Comparison of ENCODE assay signal across 12 cellular contexts in genomic region chr20:46398963-46399362, GRCh38. TPM values are rescaled to one million over a fixed set of nuclear protein-coding genes. Genes with fewer than 3 reads are reported as not detected.
DNase-seq lines count a peak whose midpoint lies in the region; ATAC-seq and TF ChIP-seq lines count a peak whose summit lies in the region.
"Had no signal": no experiment of that assay in that cellular context is flagged by ENCODE, and none has a peak within 500 bp of the region (broad histone marks: within the 10 kb centered on the region; RNA-seq: fewer than 3 reads in every experiment).

No MANE protein-coding gene starts in this region.

- peak overlapping the region; percentile 62 for H3K27ac Mint-ChIP-seq in activated CD4-positive, alpha-beta T cell treated with anti-CD3 and anti-CD28 coated beads, Interleukin-2, amount 10 ng/mL, durations not matched to agents 24 days and 14 days
- H3K27ac Mint-ChIP-seq in endodermal cell: no peak overlapping the region

- no peak overlapping the region for H3K4me3 ChIP-seq in endodermal cell (ENCODE audit: low read length)
- peak overlapping the region in 1 of 5 donors; percentile 19 for H3K4me3 ChIP-seq in subcutaneous abdominal adipose tissue (ENCODE audit: low read depth in 1 of 5, low read length in 5 of 5)
- H3K4me3 ChIP-seq: PC-9 had no signal

- DNase-seq in activated CD4-positive, alpha-beta T cell treated with anti-CD3 and anti-CD28 coated beads, Interleukin-2, amount 10 ng/mL, durations not matched to agents 24 days and 14 days: no peak
- no peak for DNase-seq in activated CD4-positive, alpha-beta T cell treated with anti-CD3 and anti-CD28 coated beads for 4 hours
- DNase-seq in NCI-H2029 treated with DMSO at 0.1 percent for 48 hours (lab: John Stamatoyannopoulos, UW) (peak; percentile 18), endodermal cell (peak; percentile 2), NCI-H82 (lab: John Stamatoyannopoulos, UW) (no peak), kidney glomerular epithelial cell (lab: John Stamatoyannopoulos, UW) (no peak)
- DNase-seq: kidney, NCI-H1105 treated with DMSO at 0.1 percent for 48 hours, PC-9, WERI-Rb-1 had no signal

- H3K36me3 ChIP-seq in endodermal cell (ENCODE audit: control insufficient read depth, insufficient read depth, low read length): peaks cover 57% of the 10 kb centered on the region
- peaks cover 2 to 29% (median 15%) of the 10 kb centered on the region in 5 donors for H3K36me3 ChIP-seq in subcutaneous abdominal adipose tissue (ENCODE audit: control insufficient read depth in 5 of 5, insufficient read depth in 5 of 5, low read length in 5 of 5)

- peaks cover 49% of the 10 kb centered on the region for H3K4me1 Mint-ChIP-seq in activated CD4-positive, alpha-beta T cell treated with anti-CD3 and anti-CD28 coated beads, Interleukin-2, amount 10 ng/mL, durations not matched to agents 24 days and 14 days
- peaks cover 23% of the 10 kb centered on the region for H3K4me1 Mint-ChIP-seq in endodermal cell

- peaks cover 44% of the 10 kb centered on the region for H3K36me3 Mint-ChIP-seq in activated CD4-positive, alpha-beta T cell treated with anti-CD3 and anti-CD28 coated beads, Interleukin-2, amount 10 ng/mL, durations not matched to agents 24 days and 14 days (ENCODE audit: low read depth)
- H3K36me3 Mint-ChIP-seq in endodermal cell (ENCODE audit: low read depth): peaks cover 22% of the 10 kb centered on the region

- intact Hi-C loops in activated CD4-positive, alpha-beta T cell treated with anti-CD3 and anti-CD28 coated beads, Interleukin-2, amount 10 ng/mL, durations not matched to agents 24 days and 14 days (cut with micrococcal nuclease): no loop called here

- no peak for TF ChIP-seq CTCF in endodermal cell (conservative IDR thresholded peaks at IDR 0.05)

- H3K27me3 ChIP-seq in endodermal cell (ENCODE audit: control insufficient read depth, insufficient read depth, low read length, poor library complexity, severe bottlenecking) (no peaks in the 10 kb centered on the region), subcutaneous abdominal adipose tissue (ENCODE audit: control insufficient read depth in 5 of 5, insufficient read depth in 4 of 5, low read length in 5 of 5) (no peaks in the 10 kb centered on the region)

- H3K9me3 ChIP-seq in endodermal cell (ENCODE audit: control insufficient read depth, low read length) (no peaks in the 10 kb centered on the region), subcutaneous abdominal adipose tissue (ENCODE audit: control insufficient read depth in 5 of 5, low read length in 5 of 5) (no peaks in the 10 kb centered on the region)

- no peaks in the 10 kb centered on the region for H3K27me3 Mint-ChIP-seq in activated CD4-positive, alpha-beta T cell treated with anti-CD3 and anti-CD28 coated beads, Interleukin-2, amount 10 ng/mL, durations not matched to agents 24 days and 14 days
- no peaks in the 10 kb centered on the region for H3K27me3 Mint-ChIP-seq in endodermal cell (ENCODE audit: insufficient read depth)

- peak overlapping the region; percentile 32 for H3K4me3 Mint-ChIP-seq in activated CD4-positive, alpha-beta T cell treated with anti-CD3 and anti-CD28 coated beads, Interleukin-2, amount 10 ng/mL, durations not matched to agents 24 days and 14 days
- H3K4me3 Mint-ChIP-seq in endodermal cell: no peak overlapping the region

- no peaks in the 10 kb centered on the region for H3K9me3 Mint-ChIP-seq in activated CD4-positive, alpha-beta T cell treated with anti-CD3 and anti-CD28 coated beads, Interleukin-2, amount 10 ng/mL, durations not matched to agents 24 days and 14 days
- H3K9me3 Mint-ChIP-seq in endodermal cell: no peaks in the 10 kb centered on the region

- H3K4me1 ChIP-seq in endodermal cell (ENCODE audit: control insufficient read depth, insufficient read depth, low read length): peaks cover 21% of the 10 kb centered on the region
- H3K4me1 ChIP-seq in subcutaneous abdominal adipose tissue (ENCODE audit: control insufficient read depth in 5 of 5, insufficient read depth in 5 of 5, low read length in 5 of 5): peaks cover 30 to 77% (median 68%) of the 10 kb centered on the region in 5 donors

- no peak for ATAC-seq in HG02588 (IDR thresholded peaks at IDR 0.05; ENCODE audit: unreplicated experiment)

- H3K9ac ChIP-seq in endodermal cell (ENCODE audit: extremely low read depth, low read length, poor library complexity, severe bottlenecking) (no peak overlapping the region), subcutaneous abdominal adipose tissue (ENCODE audit: low read length in 5 of 5) (peak overlapping the region in 3 of 5 donors; percentile 36 to 71 (median 44))

- WGBS in endodermal cell (ENCODE audit: insufficient coverage in 1 of 2, insufficient read length in 1 of 2), 2 experiments: 95 to 96% methylated on average over 2 to 3 of the region's 3 CpGs

- H3K27ac ChIP-seq in endodermal cell (ENCODE audit: low read depth, low read length): no peak overlapping the region
- peak overlapping the region; percentile 82 for H3K27ac ChIP-seq in subcutaneous abdominal adipose tissue (ENCODE audit: low read depth, low read length)
- H3K27ac ChIP-seq: PC-9 had no signal

RNA-seq across cellular contexts. Expression of gene ELMO2, which starts 7.5 kb away (rescaled TPM):
- 64.5 and 66.4 TPM in 2 replicates for total RNA-seq in activated CD4-positive, alpha-beta T cell treated with anti-CD3 and anti-CD28 coated beads, Interleukin-2, amount 10 ng/mL, durations not matched to agents 24 days and 14 days
- total RNA-seq in endodermal cell: 10 to 100 TPM; 44.8 to 52.8 TPM
- polyA plus RNA-seq in endodermal cell (2013, experiment 1 of 2): 47.4 TPM
- 46.7 TPM for polyA plus RNA-seq in endodermal cell (2013, experiment 2 of 2)

Comparison
In these comparisons a context has a peak if more than half of its experiments do, and no peak if none do; other contexts are left out.
1. DNase-seq: peak in NCI-H2029 treated with DMSO at 0.1 percent for 48 hours (single experiment) and endodermal cell (single experiment); none in activated CD4-positive, alpha-beta T cell treated with anti-CD3 and anti-CD28 coated beads, Interleukin-2, amount 10 ng/mL, durations not matched to agents 24 days and 14 days (single experiment), activated CD4-positive, alpha-beta T cell treated with anti-CD3 and anti-CD28 coated beads for 4 hours (0 of 2), NCI-H82 (single experiment) and kidney glomerular epithelial cell (single experiment).